In the genomic region with DNA sequence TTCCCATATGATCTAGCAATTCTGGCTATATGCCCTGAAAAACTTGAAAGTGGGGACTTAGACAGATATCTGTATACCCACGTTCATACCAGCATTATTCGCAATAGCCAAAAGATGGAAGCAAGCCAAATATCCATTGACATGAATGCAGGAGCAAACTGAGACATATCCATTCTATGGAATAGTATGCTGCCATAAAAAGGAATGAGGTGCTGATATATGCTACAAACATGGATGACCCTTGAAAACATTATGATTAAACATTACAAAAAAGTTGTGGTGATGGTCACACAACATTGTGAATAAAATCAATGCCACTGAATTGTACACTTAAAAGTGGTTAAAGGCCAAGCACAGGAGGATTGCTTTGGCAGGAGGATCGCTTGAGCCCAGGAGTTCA, we compare ENCODE assay signal across 11 cellular contexts. TPM values are rescaled to one million over a fixed set of nuclear protein-coding genes. Genes with fewer than 3 reads are reported as not detected.
"Had no signal": no experiment of that assay in that cellular context is flagged by ENCODE, and none has a peak within 500 bp of the region (broad histone marks: within the 10 kb centered on the region; RNA-seq: fewer than 3 reads in every experiment).

No MANE protein-coding gene starts in this region.

- H3K4me2 ChIP-seq: GM23338 had no signal

- ATAC-seq: GM23338, HCT116 had no signal

- H2AFZ ChIP-seq: GM23248, GM23338 had no signal

- H3K36me3 ChIP-seq: HAP-1 had no signal

- H3K4me1 ChIP-seq: HAP-1 had no signal

- H3K27ac ChIP-seq: GM23248 had no signal

- H3K9ac ChIP-seq: GM23248 had no signal

- DNase-seq: GM23248, GOT3, H7, H9, HCEC 1CT, HFFc6 had no signal

- H3K4me3 ChIP-seq: GM23248, GM23338, HAP-1 had no signal

- H3K9me3 ChIP-seq: HAP-1 had no signal

- FAIRE-seq: H1, H54 had no signal

RNA-seq across cellular contexts. Expression of a gene that starts 25.5 kb away (rescaled TPM):
- total RNA-seq: GM23248, HFFc6 had no signal
- polyA plus RNA-seq: GM23248 had no signal
